Comparison of ENCODE assay signal across 1 cellular context in the genomic region with DNA sequence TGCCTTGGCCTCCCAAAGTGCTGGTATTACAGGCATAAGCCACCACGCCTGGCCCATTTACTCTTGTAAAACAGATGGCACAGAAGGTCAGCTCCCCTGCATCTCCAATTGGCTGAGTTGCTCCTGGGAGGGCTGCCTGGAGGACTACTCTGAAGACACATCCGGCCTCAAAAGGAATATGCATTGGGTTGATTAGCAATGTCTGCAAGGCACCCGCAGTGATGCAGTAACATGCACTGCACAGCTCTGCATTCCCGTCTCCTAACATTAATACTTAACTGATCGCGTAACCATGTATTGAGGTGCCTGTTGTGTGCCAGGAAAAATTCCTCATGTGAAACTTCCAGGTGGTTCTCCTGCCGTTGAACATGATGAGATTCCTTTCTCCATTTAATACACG.
TF ChIP-seq lines count a peak whose summit lies in the region.

No MANE protein-coding gene starts in this region.

TF ChIP-seq in K562, 482 proteins besides CTCF, POLR2A, EP300 and RAD21:
- no peak for TF ChIP-seq ZKSCAN1 (IDR thresholded peaks at IDR 0.05; ENCODE audit: low read depth, low read length)
- 0 out of 2 replicates have a peak, but pooled peaks have one; percentile 57 for TF ChIP-seq ZBTB17 (CRISPR knock-in tag; IDR thresholded peaks at IDR 0.05)
- TF ChIP-seq SRSF3 (IDR thresholded peaks at IDR 0.05; ENCODE audit: insufficient read depth, low read length) = no peak
TF ChIP-seq in K562: peak in this region for 1.
